ENCODE assay signal across 12 cellular contexts in the genomic region with DNA sequence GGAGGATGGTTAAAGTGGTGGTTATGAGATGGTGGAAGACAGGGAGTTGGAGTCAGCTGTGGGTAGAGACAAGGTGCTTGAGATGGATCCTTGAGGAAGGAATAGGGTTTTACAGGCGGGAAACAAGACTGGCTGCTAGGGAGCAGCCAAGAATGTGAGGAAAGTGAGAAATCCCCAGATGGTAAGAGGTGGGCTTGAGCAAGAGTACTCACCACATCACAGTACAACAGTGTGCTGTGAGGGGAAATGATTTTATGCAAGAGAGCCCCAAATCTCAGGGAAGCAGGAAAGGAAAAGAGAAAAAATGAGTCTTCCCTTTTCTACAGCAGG. TPM values are rescaled to one million over a fixed set of nuclear protein-coding genes. Genes with fewer than 3 reads are reported as not detected.
DNase-seq lines count a peak whose midpoint lies in the region; ATAC-seq and TF ChIP-seq lines count a peak whose summit lies in the region.
"Had no signal": no experiment of that assay in that cellular context is flagged by ENCODE, and none has a peak within 500 bp of the region (broad histone marks: within the 10 kb centered on the region; RNA-seq: fewer than 3 reads in every experiment).

No MANE protein-coding gene starts in this region.

- H3K27ac Mint-ChIP-seq in Caco-2 (ENCODE audit: unreplicated experiment) (peak overlapping the region; percentile 4), T-cell (peak overlapping the region; percentile 79 to 91)
- peak overlapping the region; percentile 55 to 77 for H3K27ac Mint-ChIP-seq in effector memory CD8-positive, alpha-beta T cell

- H3K4me1 ChIP-seq in Caco-2: peaks cover 16% of the 10 kb centered on the region
- H3K4me1 ChIP-seq in ovary (ENCODE audit: insufficient read depth): peaks cover 18% of the 10 kb centered on the region

- no peak for TF ChIP-seq POLR2A in ovary (IDR thresholded peaks at IDR 0.05)

- intact Hi-C loops in Caco-2 (cut with micrococcal nuclease; ENCODE audit: unreplicated experiment) (no loop called here), ovary (cut with DNase I) (no loop called here)

- POLR2A ChIA-PET in Caco-2 (lab: Charles Lee): interaction anchor here (1.7 kb wide), 1 partner anchor 9 kb away, joined by 5 read pairs; the partner anchor contains the start of genes C12orf57 and RNU7-1
- POLR2A ChIA-PET in T-cell (lab: Charles Lee): no interaction called here

- DNase-seq in Caco-2 (no peak), T-cell (no peak), skeletal muscle cell (ENCODE audit: low read depth) (peak; percentile 34), ovary (no peak), nucleus accumbens (lab: John Stamatoyannopoulos, UW) (no peak)
- no peak for DNase-seq in effector memory CD8-positive, alpha-beta T cell
- no peak for DNase-seq in activated effector memory CD4-positive, alpha-beta T cell treated with anti-CD3 and anti-CD28 coated beads, Interleukin-2, amount 50 U/mL, for 16 hours
- DNase-seq: DMS79 treated with DMSO at 0.1 percent for 48 hours, right lobe of liver had no signal

- H3K36me3 ChIP-seq in Caco-2 (ENCODE audit: control insufficient read depth, insufficient read depth, low read length): peaks cover 14% of the 10 kb centered on the region
- no peaks in the 10 kb centered on the region for H3K36me3 ChIP-seq in ovary

- H3K4me3 ChIP-seq in Caco-2 (ENCODE audit: low read depth, low read length) (no peak overlapping the region), skeletal muscle cell (ENCODE audit: low read depth, low read length) (no peak overlapping the region), ovary (no peak overlapping the region)
- H3K4me3 ChIP-seq: lung, right lobe of liver had no signal

- no TSS peak for BruUV-seq in Caco-2 (replicated peaks; lab: Mats Ljungman, UMichigan)

- H3K27me3 ChIP-seq in Caco-2 (replicated peaks; ENCODE audit: control insufficient read depth, insufficient read depth, low read length) (no peaks in the 10 kb centered on the region), ovary (no peaks in the 10 kb centered on the region)
- H3K27me3 ChIP-seq: right lobe of liver had no signal

- peak overlapping the region; percentile 25 for H3K4me3 Mint-ChIP-seq in Caco-2 (ENCODE audit: unreplicated experiment)
- peak overlapping the region; percentile 9 to 84 (median 49) for H3K4me3 Mint-ChIP-seq in T-cell
- H3K4me3 Mint-ChIP-seq in effector memory CD8-positive, alpha-beta T cell: peak overlapping the region; percentile 36 to 78

- WGBS in ovary, 3 donors: 89 to 96% (median 94%) methylated on average over 1 of the region's 1 CpG

- TF ChIP-seq CTCF in Caco-2 (IDR thresholded peaks at IDR 0.05; ENCODE audit: insufficient read depth in 1 of 2, low read depth in 1 of 2, low read length in 1 of 2, severe bottlenecking in 1 of 2, unreplicated experiment in 1 of 2) (no peak), ovary (IDR thresholded peaks at IDR 0.05) (no peak)

- H3K9me3 ChIP-seq in Caco-2 (no peaks in the 10 kb centered on the region), ovary (no peaks in the 10 kb centered on the region)
- H3K9me3 ChIP-seq: right lobe of liver had no signal

- H3K27me3 Mint-ChIP-seq in Caco-2 (ENCODE audit: insufficient read depth, unreplicated experiment) (no peaks in the 10 kb centered on the region), T-cell (no peaks in the 10 kb centered on the region)
- H3K27me3 Mint-ChIP-seq in effector memory CD8-positive, alpha-beta T cell: no peaks in the 10 kb centered on the region

- ATAC-seq in T-cell (replicated peaks in 1 of 4) (no peak), HG02763 (IDR thresholded peaks at IDR 0.05; ENCODE audit: unreplicated experiment) (no peak)
- no peak for ATAC-seq in effector memory CD8-positive, alpha-beta T cell (replicated peaks)
- ATAC-seq: right lobe of liver had no signal

- H3K9me3 Mint-ChIP-seq in Caco-2 (ENCODE audit: unreplicated experiment) (no peaks in the 10 kb centered on the region), T-cell (no peaks in the 10 kb centered on the region)
- H3K9me3 Mint-ChIP-seq in effector memory CD8-positive, alpha-beta T cell: no peaks in the 10 kb centered on the region

- no peak for TF ChIP-seq EP300 in ovary (IDR thresholded peaks at IDR 0.05)

- H3K4me1 Mint-ChIP-seq in Caco-2 (ENCODE audit: low read depth, unreplicated experiment) (peaks cover 34% of the 10 kb centered on the region), T-cell (peaks cover 53 to 72% (median 61%) of the 10 kb centered on the region in 3 donors)
- peaks cover 19 to 24% of the 10 kb centered on the region in 2 donors for H3K4me1 Mint-ChIP-seq in effector memory CD8-positive, alpha-beta T cell (ENCODE audit: low read depth in 2 of 2)

- CTCF ChIA-PET in Caco-2 (lab: Charles Lee) (interaction anchor here (0.8 to 1.1 kb wide), 2 partner anchors 11 to 66 kb away, joined by 3 read pairs; no protein-coding TSS in a partner anchor), T-cell (lab: Charles Lee) (interaction anchor here (0.5 to 0.8 kb wide), 5 partner anchors 11 to 178 kb away, joined by 3 to 4 read pairs (median 3); no protein-coding TSS in a partner anchor)

- H3K36me3 Mint-ChIP-seq in Caco-2 (ENCODE audit: insufficient read depth, unreplicated experiment) (peaks cover 80% of the 10 kb centered on the region), T-cell (peaks cover 5% of the 10 kb centered on the region)
- peaks cover 20% of the 10 kb centered on the region for H3K36me3 Mint-ChIP-seq in effector memory CD8-positive, alpha-beta T cell (ENCODE audit: insufficient read depth)

- no peak overlapping the region for H3K27ac ChIP-seq in ovary

RNA-seq across cellular contexts. Expression of gene ATN1, which starts 7.4 kb away (rescaled TPM):
- 126 TPM in 2 replicates for total RNA-seq in Caco-2 (2022)
- 10 to 100 TPM; 34.7 to 44.3 (median 41.7) TPM for total RNA-seq in T-cell
- total RNA-seq in ovary: 100 to 1,000 TPM in 5 of 7 donors, 10 to 100 TPM in 2; 73.9 to 324 (median 206) TPM
- 100 to 1,000 TPM in 1 of 2 donors, 10 to 100 TPM in 1; 41.6 to 179 TPM for polyA plus RNA-seq in ovary

RNA-seq across cellular contexts. Expression of gene RNU7-1, which starts 8.4 kb away (rescaled TPM):
- not detected in 2 replicates for total RNA-seq in Caco-2 (2022)
- total RNA-seq in T-cell: not detected
- total RNA-seq in ovary: not detected
- polyA plus RNA-seq in ovary: not detected
- total RNA-seq: fibroblast of villous mesenchyme, lung, right lobe of liver had no signal
- polyA plus RNA-seq: lung had no signal

RNA-seq across cellular contexts. Expression of gene C12orf57, which starts 8.6 kb away (rescaled TPM):
- 111 TPM in 2 replicates for total RNA-seq in Caco-2 (2022)
- total RNA-seq in T-cell: 100 to 1,000 TPM; 256 to 466 (median 412) TPM
- 1,000 to 10,000 TPM in 1 of 7 donors, 100 to 1,000 TPM in 6; 457 to 1,838 (median 633) TPM for total RNA-seq in ovary
- polyA plus RNA-seq in ovary: 1,000 to 10,000 TPM in 1 of 2 donors, 10 to 100 TPM in 1; 40.3 to 1,266 TPM

RNA-seq across cellular contexts. Expression of gene PTPN6, which starts 16.0 kb away (rescaled TPM):
- total RNA-seq in Caco-2 (2022) (43.9 and 54.8 TPM in 2 replicates), T-cell (100 to 1,000 TPM; 176 to 237 (median 224) TPM), ovary (10 to 100 TPM in 3 of 7 donors, 1 to 10 TPM in 4; 4.6 to 19.8 (median 9.8) TPM)
- polyA plus RNA-seq in ovary: 10 to 100 TPM in 1 of 2 donors, 1 to 10 TPM in 1; 6.9 to 25.3 TPM
- total RNA-seq: fibroblast of villous mesenchyme had no signal

RNA-seq across cellular contexts. Expression of gene ENO2, which starts 20.8 kb away (rescaled TPM):
- total RNA-seq in Caco-2 (2022) (23.2 and 25.3 TPM in 2 replicates), T-cell (100 to 1,000 TPM in 4 of 5 donors, 10 to 100 TPM in 1; 87.2 to 176 (median 148) TPM), ovary (10 to 100 TPM in 5 of 7 donors, 1 to 10 TPM in 2; 8.3 to 22.3 (median 11.5) TPM)
- polyA plus RNA-seq in ovary: 10 to 100 TPM in 1 of 2 donors, 1 to 10 TPM in 1; 5.0 to 19.4 TPM

Comparison
In these comparisons a context has a peak if more than half of its experiments do, and no peak if none do; other contexts are left out.
1. H3K27ac Mint-ChIP-seq: peak in every context shown above with its lines; median percentile 85 in T-cell; 66 in effector memory CD8-positive, alpha-beta T cell; 4 in Caco-2.